ENCODE assay signal across 8 cellular contexts in the genomic region with DNA sequence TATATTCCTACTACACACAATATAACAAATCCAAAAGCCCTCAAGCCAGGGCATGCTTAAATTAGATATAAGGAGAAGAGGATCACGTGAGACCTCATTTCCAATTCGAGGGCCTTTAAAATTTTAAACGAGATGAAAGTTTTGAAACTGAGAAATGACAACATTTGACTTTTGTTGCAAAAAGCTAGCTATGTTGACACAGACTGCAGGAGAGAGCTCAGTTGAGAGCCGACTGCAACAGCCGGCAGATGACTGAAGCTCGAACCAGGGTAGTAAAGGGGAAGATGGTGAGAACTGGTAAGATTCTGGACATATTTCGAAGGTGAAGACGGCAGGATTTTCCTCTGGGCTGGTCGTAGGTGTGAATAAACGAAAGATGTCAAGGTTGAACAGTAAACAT. TPM values are rescaled to one million over a fixed set of nuclear protein-coding genes. Genes with fewer than 3 reads are reported as not detected.
DNase-seq lines count a peak whose midpoint lies in the region; ATAC-seq and TF ChIP-seq lines count a peak whose summit lies in the region.

No MANE protein-coding gene starts in this region.

- in situ Hi-C loops in IMR-90 (cut with MboI; ENCODE audit: low sequenced_read_pairs) = no loop called here

- no peak overlapping the region for H2BK20ac ChIP-seq in IMR-90 (ENCODE audit: low read depth, low read length)

- H3K36me3 ChIP-seq in IMR-90 (ENCODE audit: control insufficient read depth, insufficient read depth, low read length) = peaks cover 9% of the 10 kb centered on the region

- TF ChIP-seq POLR2A in IMR-90 (IDR thresholded peaks at IDR 0.05; ENCODE audit: low read depth, low read length) = no peak

- peak overlapping the region; percentile 85 for H3K4me3 Mint-ChIP-seq in Calu3 (ENCODE audit: low read depth, unreplicated experiment)
- peak overlapping the region; percentile 98 for H3K4me3 Mint-ChIP-seq in activated CD4-positive, alpha-beta T cell treated with anti-CD3 and anti-CD28 coated beads, Interleukin-2, amount 10 ng/mL, durations not matched to agents 7 days and 5 days
- peak overlapping the region; percentile 90 to 99 (median 96) for H3K4me3 Mint-ChIP-seq in naive thymus-derived CD8-positive, alpha-beta T cell

- ATAC-seq in IMR-90 (ENCODE audit: low read depth) = peak; percentile 24; the same call in 1 of the 2 replicates
- no peak for ATAC-seq in naive thymus-derived CD8-positive, alpha-beta T cell
- ATAC-seq in HG03135 (IDR thresholded peaks at IDR 0.05; ENCODE audit: unreplicated experiment) = no peak

- H4K91ac ChIP-seq in IMR-90 (ENCODE audit: insufficient read depth, low read depth, low read length) = no peak overlapping the region

- peak overlapping the region; percentile 37 for H4K5ac ChIP-seq in IMR-90 (ENCODE audit: low read depth, low read length)

- H3K4me2 ChIP-seq in IMR-90 (ENCODE audit: low read depth, low read length) = peak overlapping the region; percentile 96

- peak overlapping the region; percentile 43; the same call in 1 of the 2 replicates for H3K23ac ChIP-seq in IMR-90 (ENCODE audit: low read depth, low read length)

- H3K36me3 Mint-ChIP-seq in Calu3 (ENCODE audit: insufficient read depth, unreplicated experiment) = peaks cover 23% of the 10 kb centered on the region
- H3K36me3 Mint-ChIP-seq in activated CD4-positive, alpha-beta T cell treated with anti-CD3 and anti-CD28 coated beads, Interleukin-2, amount 10 ng/mL, durations not matched to agents 7 days and 5 days (ENCODE audit: low read depth) = peaks cover 16% of the 10 kb centered on the region
- peaks cover 0 to 16% (median 6%) of the 10 kb centered on the region in 3 donors for H3K36me3 Mint-ChIP-seq in naive thymus-derived CD8-positive, alpha-beta T cell

- H2BK120ac ChIP-seq in IMR-90 (ENCODE audit: low read depth, low read length) = peak overlapping the region; percentile 17; the same call in 1 of the 2 replicates

- peak overlapping the region; percentile 22; the same call in 2 of the 3 replicates for H2BK15ac ChIP-seq in IMR-90 (ENCODE audit: low read depth, low read length)

- H2AK5ac ChIP-seq in IMR-90 (ENCODE audit: low read depth, low read length) = no peak overlapping the region

- peak overlapping the region; percentile 48 for H2AK9ac ChIP-seq in IMR-90 (replicated peaks; ENCODE audit: low read depth, low read length, poor library complexity)

- peak overlapping the region; percentile 59 for H3K27ac Mint-ChIP-seq in Calu3 (ENCODE audit: unreplicated experiment)
- H3K27ac Mint-ChIP-seq in activated CD4-positive, alpha-beta T cell treated with anti-CD3 and anti-CD28 coated beads, Interleukin-2, amount 10 ng/mL, durations not matched to agents 7 days and 5 days = peak overlapping the region; percentile 96
- peak overlapping the region; percentile 97 to 100 (median 99) for H3K27ac Mint-ChIP-seq in naive thymus-derived CD8-positive, alpha-beta T cell

- peak overlapping the region; percentile 87 for H3K27ac ChIP-seq in IMR-90 (ENCODE audit: insufficient read depth, low read length)

- intact Hi-C loops in Calu3 (cut with micrococcal nuclease; ENCODE audit: unreplicated experiment) (no loop called here), IMR-90 (cut with micrococcal nuclease) (loop anchor here (5.0 kb wide), 1 partner anchor 49 kb away; a partner anchor contains a TSS)

- peak overlapping the region; percentile 68 for H2AFZ ChIP-seq in IMR-90 (replicated peaks; ENCODE audit: low read length, poor library complexity)

- no peak for DNase-seq in Calu3
- DNase-seq in IMR-90 = peak; percentile 32
- DNase-seq in activated CD4-positive, alpha-beta T cell treated with anti-CD3 and anti-CD28 coated beads, Interleukin-2, amount 10 ng/mL, durations not matched to agents 7 days and 5 days = peak; percentile 22
- DNase-seq in fibroblast of gingiva (ENCODE audit: low read depth) = peak; percentile 51
- DNase-seq in naive thymus-derived CD8-positive, alpha-beta T cell = peak in 4 of 10 donors; percentile 17 to 31 (median 22)
- no peak for DNase-seq in NCI-H1436 treated with DMSO at 0.1 percent for 48 hours (lab: John Stamatoyannopoulos, UW)
- no peak for DNase-seq in NCI-H187 treated with DMSO at 0.1 percent for 48 hours (lab: John Stamatoyannopoulos, UW)

- H3K9ac ChIP-seq in IMR-90 (ENCODE audit: low read depth, low read length) = peak overlapping the region; percentile 91

- no peaks in the 10 kb centered on the region for H3K9me3 ChIP-seq in IMR-90 (ENCODE audit: control insufficient read depth, insufficient read depth, low read length)

- CTCF ChIA-PET in Calu3 (lab: Charles Lee) (interaction anchor here (2.2 kb wide), 1 partner anchor 184 kb away, joined by 10 read pairs; no protein-coding TSS in a partner anchor), IMR-90 (lab: Yijun Ruan, JAX) (interaction anchor here (0.6 to 1.4 kb wide), 3 partner anchors 19 to 183 kb away, joined by 3 to 6 read pairs (median 3); no protein-coding TSS in a partner anchor)
- CTCF ChIA-PET in activated CD4-positive, alpha-beta T cell treated with anti-CD3 and anti-CD28 coated beads, Interleukin-2, amount 10 ng/mL, durations not matched to agents 7 days and 5 days (lab: Charles Lee) = interaction anchor here (0.6 to 2.8 kb wide), 6 partner anchors 9 to 1300 kb away, joined by 3 to 23 read pairs (median 4); no protein-coding TSS in a partner anchor

- no peaks in the 10 kb centered on the region for H3K27me3 Mint-ChIP-seq in Calu3 (ENCODE audit: unreplicated experiment)
- peaks cover 12% of the 10 kb centered on the region for H3K27me3 Mint-ChIP-seq in activated CD4-positive, alpha-beta T cell treated with anti-CD3 and anti-CD28 coated beads, Interleukin-2, amount 10 ng/mL, durations not matched to agents 7 days and 5 days
- peaks cover 0 to 5% (median 0%) of the 10 kb centered on the region in 5 donors for H3K27me3 Mint-ChIP-seq in naive thymus-derived CD8-positive, alpha-beta T cell

- no peak for TF ChIP-seq RAD21 in IMR-90 (IDR thresholded peaks at IDR 0.05; ENCODE audit: low read length)

- peak overlapping the region; percentile 65; the same call in 1 of the 2 replicates for H3K14ac ChIP-seq in IMR-90 (replicated peaks; ENCODE audit: low read depth, low read length)

- peaks cover 4% of the 10 kb centered on the region for H3K4me1 ChIP-seq in IMR-90 (ENCODE audit: control insufficient read depth, insufficient read depth, low read length)

- peak overlapping the region; percentile 82 for H3K4me3 ChIP-seq in IMR-90 (ENCODE audit: insufficient read depth, low read depth, low read length)

- H3K18ac ChIP-seq in IMR-90 (ENCODE audit: low read depth, low read length) = peak overlapping the region; percentile 18; the same call in 1 of the 2 replicates

- H3K4ac ChIP-seq in IMR-90 (ENCODE audit: low read depth, low read length) = peak overlapping the region; percentile 71; the same call in 1 of the 2 replicates

- no peak for TF ChIP-seq CTCF in Calu3 (IDR thresholded peaks at IDR 0.05; ENCODE audit: unreplicated experiment)
- no peak for TF ChIP-seq CTCF in IMR-90 (conservative IDR thresholded peaks at IDR 0.05; ENCODE audit: low read depth, low read length)

- dilution Hi-C loops in IMR-90 (cut with HindIII; ENCODE audit: low sequenced_read_pairs, unreplicated experiment) = no loop called here

- H3K79me1 ChIP-seq in IMR-90 (ENCODE audit: low read depth in 1 of 2, low read length in 2 of 2) = peaks cover 6 to 47% of the 10 kb centered on the region in 2 experiments

- peak overlapping the region; percentile 12 for H2BK5ac ChIP-seq in IMR-90 (ENCODE audit: low read depth, low read length, poor library complexity, severe bottlenecking)

- H3K9me1 ChIP-seq in IMR-90 (ENCODE audit: insufficient read depth, low read length) = peaks cover 4% of the 10 kb centered on the region

- no peaks in the 10 kb centered on the region for H3K9me3 Mint-ChIP-seq in Calu3 (ENCODE audit: low read depth, unreplicated experiment)
- no peaks in the 10 kb centered on the region for H3K9me3 Mint-ChIP-seq in activated CD4-positive, alpha-beta T cell treated with anti-CD3 and anti-CD28 coated beads, Interleukin-2, amount 10 ng/mL, durations not matched to agents 7 days and 5 days
- no peaks in the 10 kb centered on the region for H3K9me3 Mint-ChIP-seq in naive thymus-derived CD8-positive, alpha-beta T cell

- no peaks in the 10 kb centered on the region for H4K20me1 ChIP-seq in IMR-90 (ENCODE audit: insufficient read depth, low read length)

- H3K27me3 ChIP-seq in IMR-90 (ENCODE audit: control insufficient read depth, insufficient read depth, low read length) = no peaks in the 10 kb centered on the region

- 5% methylated on average over 3 of the region's 10 CpGs; no CpG with 5 or more reads in 1 of the 2 experiments for WGBS in IMR-90 (ENCODE audit: extremely low coverage in 2 of 2, insufficient read length in 1 of 2), 2 experiments

- H3K4me1 Mint-ChIP-seq in Calu3 (ENCODE audit: low read depth, unreplicated experiment) = peaks cover 9% of the 10 kb centered on the region
- peaks cover 32% of the 10 kb centered on the region for H3K4me1 Mint-ChIP-seq in activated CD4-positive, alpha-beta T cell treated with anti-CD3 and anti-CD28 coated beads, Interleukin-2, amount 10 ng/mL, durations not matched to agents 7 days and 5 days
- H3K4me1 Mint-ChIP-seq in naive thymus-derived CD8-positive, alpha-beta T cell = peaks cover 18 to 39% (median 33%) of the 10 kb centered on the region in 4 donors

- H3K56ac ChIP-seq in IMR-90 (ENCODE audit: extremely low read depth, insufficient read depth, low read length) = peak overlapping the region; percentile 92; the same call in 1 of the 2 replicates

- POLR2A ChIA-PET in IMR-90 (lab: Charles Lee; ENCODE audit: unreplicated experiment) = interaction anchor here (1.9 kb wide), 1 partner anchor 49 kb away, joined by 4 read pairs; a partner anchor contains a TSS
- POLR2A ChIA-PET in activated CD4-positive, alpha-beta T cell treated with anti-CD3 and anti-CD28 coated beads, Interleukin-2, amount 10 ng/mL, durations not matched to agents 7 days and 5 days (lab: Charles Lee) = no interaction called here
- POLR2A ChIA-PET in naive thymus-derived CD8-positive, alpha-beta T cell (lab: Charles Lee) = interaction anchor here (0.7 to 3.0 kb wide), 7 partner anchors 9 to 1813 kb away, joined by 3 to 54 read pairs (median 4); a partner anchor contains a TSS

- BruUV-seq in Calu3 (replicated peaks; lab: Mats Ljungman, UMichigan) (TSS peak; percentile 54), IMR-90 (replicated peaks; lab: Mats Ljungman, UMichigan) (TSS peak; percentile 63)

- H4K8ac ChIP-seq in IMR-90 (ENCODE audit: low read depth in 2 of 2, low read length in 2 of 2) = peak overlapping the region; percentile 89 to 98

RNA-seq across cellular contexts. Expression of a gene that starts 0.8 kb away (rescaled TPM):
- total RNA-seq in Calu3 (2022) (4.8 and 7.3 TPM in 2 replicates), IMR-90 (2012; rRNA removed) (14.2 and 15.6 TPM in 2 replicates)
- polyA plus RNA-seq in IMR-90 (2012; rRNA removed) = 3.4 and 5.0 TPM in 2 replicates
- 1.2 and 1.3 TPM in 2 replicates for polyA plus RNA-seq in IMR-90 (2012; cell fraction: cytosol; rRNA removed)
- polyA plus RNA-seq in IMR-90 (2012; cell fraction: nucleus; rRNA removed; ENCODE audit: low replicate concordance) = 2.6 and 17.2 TPM in 2 replicates
- total RNA-seq in activated CD4-positive, alpha-beta T cell treated with anti-CD3 and anti-CD28 coated beads, Interleukin-2, amount 10 ng/mL, durations not matched to agents 7 days and 5 days = 10 to 100 TPM; 11.5 to 12.0 TPM
- total RNA-seq in naive thymus-derived CD8-positive, alpha-beta T cell = 10 to 100 TPM; 10.6 to 13.3 TPM
- 1 to 10 TPM; 4.6 to 5.8 (median 5.4) TPM for polyA plus RNA-seq in naive thymus-derived CD8-positive, alpha-beta T cell

RNA-seq across cellular contexts. Expression of a gene that starts 48.7 kb away (rescaled TPM):
- 5.4 and 6.1 TPM in 2 replicates for total RNA-seq in Calu3 (2022)
- 29.4 and 42.8 TPM in 2 replicates for total RNA-seq in IMR-90 (2012; rRNA removed)
- 27.1 and 29.0 TPM in 2 replicates for polyA plus RNA-seq in IMR-90 (2012; rRNA removed)
- polyA plus RNA-seq in IMR-90 (2012; cell fraction: cytosol; rRNA removed) = 24.2 and 25.1 TPM in 2 replicates
- 25.9 and 37.1 TPM in 2 replicates for polyA plus RNA-seq in IMR-90 (2012; cell fraction: nucleus; rRNA removed; ENCODE audit: low replicate concordance)
- total RNA-seq in activated CD4-positive, alpha-beta T cell treated with anti-CD3 and anti-CD28 coated beads, Interleukin-2, amount 10 ng/mL, durations not matched to agents 7 days and 5 days = 10 to 100 TPM in 1 of 2 experiments, 1 to 10 TPM in 1; 9.4 to 10.7 TPM
- 1 to 10 TPM; 6.4 TPM for total RNA-seq in naive thymus-derived CD8-positive, alpha-beta T cell
- 10 to 100 TPM in 2 of 3 donors, 1 to 10 TPM in 1; 7.4 to 16.4 (median 12.5) TPM for polyA plus RNA-seq in naive thymus-derived CD8-positive, alpha-beta T cell

Comparison
In these comparisons a context has a peak if more than half of its experiments do, and no peak if none do; other contexts are left out.
1. DNase-seq: peak in IMR-90 (single experiment), activated CD4-positive, alpha-beta T cell treated with anti-CD3 and anti-CD28 coated beads, Interleukin-2, amount 10 ng/mL, durations not matched to agents 7 days and 5 days (single experiment) and fibroblast of gingiva (single experiment); none in Calu3 (single experiment), NCI-H1436 treated with DMSO at 0.1 percent for 48 hours (single experiment) and NCI-H187 treated with DMSO at 0.1 percent for 48 hours (single experiment).
2. Peak in every context shown above with its lines, with median percentiles within 50 percentile points of each other: H3K27ac Mint-ChIP-seq and H3K4me3 Mint-ChIP-seq.